In the genomic region with DNA sequence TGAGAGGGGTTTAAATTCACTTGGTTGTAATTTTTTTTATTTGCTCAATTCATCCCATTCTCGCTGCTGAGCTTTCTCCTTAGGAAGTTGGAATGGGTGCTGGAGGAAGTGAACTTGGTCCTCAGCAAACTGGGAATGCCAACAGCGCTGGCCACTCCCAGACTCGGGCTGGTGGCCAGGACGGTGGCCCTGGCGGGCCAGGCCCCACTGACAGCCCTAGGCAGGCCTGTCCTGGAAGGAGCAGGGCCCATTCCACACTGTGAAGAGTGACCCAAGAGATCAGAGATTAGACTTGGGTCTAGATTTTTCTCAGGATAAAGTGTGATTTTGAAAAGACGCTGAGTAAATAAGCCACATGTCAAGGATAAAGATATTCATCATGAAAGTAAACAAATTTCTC, we compare ENCODE assay signal across 9 cellular contexts.
DNase-seq lines count a peak whose midpoint lies in the region; ATAC-seq and TF ChIP-seq lines count a peak whose summit lies in the region.
"Had no signal": no experiment of that assay in that cellular context is flagged by ENCODE, and none has a peak within 500 bp of the region (broad histone marks: within the 10 kb centered on the region; RNA-seq: fewer than 3 reads in every experiment).

No MANE protein-coding gene starts in this region.

- ATAC-seq in activated naive CD8-positive, alpha-beta T cell treated with anti-CD3 and anti-CD28 coated beads, Interleukin-2, amount 10 ng/mL, durations not matched to agents 7 days and 5 days (ENCODE audit: low read depth): no peak
- ATAC-seq in aorta (ENCODE audit: low FRiP score): peak; percentile 59

- peaks cover 17% of the 10 kb centered on the region for H3K36me3 Mint-ChIP-seq in activated naive CD8-positive, alpha-beta T cell treated with anti-CD3 and anti-CD28 coated beads, Interleukin-2, amount 10 ng/mL, durations not matched to agents 7 days and 5 days
- H3K36me3 Mint-ChIP-seq in activated naive CD8-positive, alpha-beta T cell treated with anti-CD3 and anti-CD28 coated beads for 36 hours: peaks cover 8% of the 10 kb centered on the region
- no peaks in the 10 kb centered on the region for H3K36me3 Mint-ChIP-seq in HFFc6 (ENCODE audit: low read depth)

- H3K27me3 ChIP-seq in aorta (ENCODE audit: control insufficient read depth in 1 of 2, insufficient read depth in 2 of 2, low read length in 1 of 2): no peaks in the 10 kb centered on the region

- peaks cover 0 to 1% of the 10 kb centered on the region in 2 donors for H3K4me1 ChIP-seq in aorta (ENCODE audit: control insufficient read depth in 1 of 2, insufficient read depth in 2 of 2, low read length in 2 of 2)

- intact Hi-C loops in aorta (cut with DNase I): loop anchor here (1.0 to 5.0 kb wide), 2 partner anchors 41 to 47 kb away; no protein-coding TSS in a partner anchor

- 13 to 19% methylated on average over 6 of the region's 6 CpGs for WGBS in aorta, 2 donors

- H3K27ac ChIP-seq in aorta (ENCODE audit: low read depth in 1 of 2, low read length in 2 of 2): peak overlapping the region in 1 of 2 donors; percentile 74

- no peak overlapping the region for H3K4me3 ChIP-seq in aorta (ENCODE audit: low read length in 2 of 2)

- no peaks in the 10 kb centered on the region for H3K27me3 Mint-ChIP-seq in activated naive CD8-positive, alpha-beta T cell treated with anti-CD3 and anti-CD28 coated beads, Interleukin-2, amount 10 ng/mL, durations not matched to agents 7 days and 5 days
- H3K27me3 Mint-ChIP-seq in activated naive CD8-positive, alpha-beta T cell treated with anti-CD3 and anti-CD28 coated beads for 36 hours: peaks cover 26% of the 10 kb centered on the region
- peaks cover 6% of the 10 kb centered on the region for H3K27me3 Mint-ChIP-seq in HFFc6 (ENCODE audit: insufficient read depth)

- peak overlapping the region; percentile 97 for H3K27ac Mint-ChIP-seq in activated naive CD8-positive, alpha-beta T cell treated with anti-CD3 and anti-CD28 coated beads, Interleukin-2, amount 10 ng/mL, durations not matched to agents 7 days and 5 days
- no peak overlapping the region for H3K27ac Mint-ChIP-seq in activated naive CD8-positive, alpha-beta T cell treated with anti-CD3 and anti-CD28 coated beads for 36 hours
- no peak overlapping the region for H3K27ac Mint-ChIP-seq in HFFc6

- H3K9me3 Mint-ChIP-seq in activated naive CD8-positive, alpha-beta T cell treated with anti-CD3 and anti-CD28 coated beads, Interleukin-2, amount 10 ng/mL, durations not matched to agents 7 days and 5 days: no peaks in the 10 kb centered on the region
- peaks cover 2% of the 10 kb centered on the region for H3K9me3 Mint-ChIP-seq in activated naive CD8-positive, alpha-beta T cell treated with anti-CD3 and anti-CD28 coated beads for 36 hours
- no peaks in the 10 kb centered on the region for H3K9me3 Mint-ChIP-seq in HFFc6

- peaks cover 69% of the 10 kb centered on the region for H3K4me1 Mint-ChIP-seq in activated naive CD8-positive, alpha-beta T cell treated with anti-CD3 and anti-CD28 coated beads, Interleukin-2, amount 10 ng/mL, durations not matched to agents 7 days and 5 days
- H3K4me1 Mint-ChIP-seq in activated naive CD8-positive, alpha-beta T cell treated with anti-CD3 and anti-CD28 coated beads for 36 hours: peaks cover 72% of the 10 kb centered on the region
- peaks cover 59% of the 10 kb centered on the region for H3K4me1 Mint-ChIP-seq in HFFc6 (ENCODE audit: low read depth)

- no peaks in the 10 kb centered on the region for H3K36me3 ChIP-seq in aorta (ENCODE audit: control insufficient read depth in 1 of 2, insufficient read depth in 2 of 2, low read length in 1 of 2)

- no peaks in the 10 kb centered on the region for H3K9me3 ChIP-seq in aorta (ENCODE audit: control insufficient read depth, low read length)

- H3K4me3 Mint-ChIP-seq in activated naive CD8-positive, alpha-beta T cell treated with anti-CD3 and anti-CD28 coated beads, Interleukin-2, amount 10 ng/mL, durations not matched to agents 7 days and 5 days: peak overlapping the region; percentile 90
- H3K4me3 Mint-ChIP-seq in activated naive CD8-positive, alpha-beta T cell treated with anti-CD3 and anti-CD28 coated beads for 36 hours: no peak overlapping the region
- no peak overlapping the region for H3K4me3 Mint-ChIP-seq in HFFc6

- POLR2A ChIA-PET in activated naive CD8-positive, alpha-beta T cell treated with anti-CD3 and anti-CD28 coated beads, Interleukin-2, amount 10 ng/mL, durations not matched to agents 7 days and 5 days (lab: Charles Lee): interaction anchor here (0.7 to 3.1 kb wide), 13 partner anchors 9 to 133 kb away, joined by 3 to 25 read pairs (median 9); a partner anchor contains a TSS

- no peak for DNase-seq in activated naive CD8-positive, alpha-beta T cell treated with anti-CD3 and anti-CD28 coated beads, Interleukin-2, amount 10 ng/mL, durations not matched to agents 7 days and 5 days
- no peak for DNase-seq in activated naive CD8-positive, alpha-beta T cell treated with anti-CD3 and anti-CD28 coated beads for 36 hours
- peak; percentile 25 for DNase-seq in ecto neural progenitor cell (ENCODE audit: low spot score)
- DNase-seq in myocyte (ENCODE audit: low read depth): peak; percentile 55
- peak in 1 of 2 donors; percentile 86 for DNase-seq in aorta
- no peak for DNase-seq in KG1 (lab: John Stamatoyannopoulos, UW)
- DNase-seq in NCI-H187 treated with DMSO at 0.1 percent for 48 hours (lab: John Stamatoyannopoulos, UW): no peak
- no peak for DNase-seq in HFFc6
- DNase-seq: NCI-H1092 had no signal

- no peak for TF ChIP-seq CTCF in HFFc6 (IDR thresholded peaks at IDR 0.05)

Comparison
In these comparisons a context has a peak if more than half of its experiments do, and no peak if none do; other contexts are left out.
1. DNase-seq: peak in ecto neural progenitor cell (single experiment) and myocyte (single experiment); none in activated naive CD8-positive, alpha-beta T cell treated with anti-CD3 and anti-CD28 coated beads, Interleukin-2, amount 10 ng/mL, durations not matched to agents 7 days and 5 days (single experiment), activated naive CD8-positive, alpha-beta T cell treated with anti-CD3 and anti-CD28 coated beads for 36 hours (single experiment), KG1 (single experiment), NCI-H187 treated with DMSO at 0.1 percent for 48 hours (single experiment) and HFFc6 (single experiment).